ENCODE assay signal across 10 cellular contexts in genomic region chr10:98055875-98056516, GRCh38. TPM values are rescaled to one million over a fixed set of nuclear protein-coding genes. Genes with fewer than 3 reads are reported as not detected.
DNase-seq lines count a peak whose midpoint lies in the region; ATAC-seq, FAIRE-seq and TF ChIP-seq lines count a peak whose summit lies in the region.
"Had no signal": no experiment of that assay in that cellular context is flagged by ENCODE, and none has a peak within 500 bp of the region (broad histone marks: within the 10 kb centered on the region; RNA-seq: fewer than 3 reads in every experiment).

No MANE protein-coding gene starts in this region.

- H3K4me3 ChIP-seq in SJCRH30 (no peak overlapping the region), fibroblast of villous mesenchyme (ENCODE audit: low read depth, low read length) (no peak overlapping the region)
- H3K4me3 ChIP-seq: thyroid gland had no signal

- no peak overlapping the region for H3K27ac ChIP-seq in SJCRH30
- H3K27ac ChIP-seq: thyroid gland had no signal

- DNase-seq in COLO668 (lab: John Stamatoyannopoulos, UW; ENCODE audit: unreplicated experiment): peak; percentile 58
- peak; percentile 22 for DNase-seq in GM19239 (ENCODE audit: insufficient read length, low spot score)
- DNase-seq in SJCRH30: peak; percentile 58 to 76
- DNase-seq in fibroblast of villous mesenchyme (ENCODE audit: low read depth): peak; percentile 8
- DNase-seq in Ammon's horn (ENCODE audit: low spot score): no peak
- DNase-seq in dedifferentiated amniotic fluid mesenchymal stem cell (ENCODE audit: extremely low spot score): no peak
- DNase-seq: anterior cingulate cortex had no signal

- TF ChIP-seq CTCF in fibroblast of villous mesenchyme (IDR thresholded peaks at IDR 0.05; ENCODE audit: insufficient read depth, low read depth, low read length): no peak

- H3K36me3 ChIP-seq in SJCRH30: no peaks in the 10 kb centered on the region
- H3K36me3 ChIP-seq: thyroid gland had no signal

- no peak for ATAC-seq in HG02885 (IDR thresholded peaks at IDR 0.05; ENCODE audit: poor library complexity, unreplicated experiment)
- ATAC-seq in GM21825 (IDR thresholded peaks at IDR 0.05; ENCODE audit: unreplicated experiment): no peak

- peak; percentile 8 for FAIRE-seq in GM19239 (lab: Jason Lieb, UNC)

- no peaks in the 10 kb centered on the region for H3K4me1 ChIP-seq in SJCRH30
- H3K4me1 ChIP-seq: thyroid gland had no signal

- H3K27me3 ChIP-seq in SJCRH30: 0 out of 2 replicates have a peak, but pooled peaks cover 2% of the 10 kb centered on the region
- H3K27me3 ChIP-seq: thyroid gland had no signal

- no peaks in the 10 kb centered on the region for H3K9me3 ChIP-seq in SJCRH30 (replicated peaks)
- H3K9me3 ChIP-seq: thyroid gland had no signal

RNA-seq across cellular contexts. Expression of gene CRTAC1, which starts 25.6 kb away (rescaled TPM):
- not detected in 2 replicates for total RNA-seq in SJCRH30 (2014; rRNA removed; shearing (Covaris generic))
- not detected in 2 replicates for total RNA-seq in fibroblast of villous mesenchyme

Comparison
In these comparisons a context has a peak if more than half of its experiments do, and no peak if none do; other contexts are left out.
1. DNase-seq: peak in COLO668 (single experiment), GM19239 (single experiment), SJCRH30 (2 of 2) and fibroblast of villous mesenchyme (single experiment); none in Ammon's horn (single experiment) and dedifferentiated amniotic fluid mesenchymal stem cell (single experiment).